In the genomic region with DNA sequence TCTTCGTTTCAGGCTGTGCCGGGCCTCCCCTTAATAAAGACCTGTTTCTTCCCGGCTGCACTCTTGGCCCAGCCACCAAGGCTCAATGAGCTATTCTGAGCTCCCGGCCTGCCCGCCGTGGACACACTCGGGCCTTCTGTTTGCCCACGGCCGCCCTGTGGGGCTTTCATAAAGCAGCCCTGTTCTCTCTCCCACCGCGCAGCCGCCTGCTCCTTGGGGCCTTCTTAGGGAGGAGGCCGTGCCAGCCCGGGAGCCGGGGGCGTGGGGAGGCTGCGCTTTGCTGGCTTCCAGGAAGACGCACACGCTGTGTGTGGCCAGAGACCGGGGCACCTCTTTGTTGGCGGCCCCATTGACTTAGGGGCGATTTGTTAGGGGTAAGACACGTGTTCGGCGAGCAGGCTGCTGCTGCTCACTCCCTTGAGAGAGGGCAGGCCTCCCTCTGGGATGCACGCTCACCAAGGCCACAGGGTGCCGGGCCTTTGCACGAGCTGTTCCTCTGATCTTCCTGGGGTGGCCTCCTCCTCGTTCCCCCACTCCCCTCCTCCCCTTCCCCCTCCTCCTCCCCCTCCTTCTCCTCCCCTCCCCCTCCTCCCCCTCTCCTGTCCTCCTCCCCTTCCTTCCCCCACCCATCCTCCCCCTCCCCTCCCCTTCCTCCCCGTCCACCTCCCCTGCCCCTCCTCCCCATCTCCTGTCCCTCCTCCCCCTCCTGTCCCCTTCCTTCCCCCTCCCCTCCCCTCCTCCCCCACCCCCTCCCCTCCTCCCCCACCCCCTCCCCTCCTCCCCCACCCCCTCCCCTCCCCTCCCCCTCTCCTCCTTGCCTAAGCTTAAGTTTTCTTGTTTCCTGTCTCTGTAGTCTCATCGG, we compare ENCODE assay signal across 11 cellular contexts. TPM values are rescaled to one million over a fixed set of nuclear protein-coding genes. Genes with fewer than 3 reads are reported as not detected.
DNase-seq lines count a peak whose midpoint lies in the region; FAIRE-seq and TF ChIP-seq lines count a peak whose summit lies in the region.
"Had no signal": no experiment of that assay in that cellular context is flagged by ENCODE, and none has a peak within 500 bp of the region (broad histone marks: within the 10 kb centered on the region; RNA-seq: fewer than 3 reads in every experiment).

No MANE protein-coding gene starts in this region.

- peaks cover 3% of the 10 kb centered on the region for H3K4me1 Mint-ChIP-seq in activated CD4-positive, alpha-beta memory T cell treated with anti-CD3 and anti-CD28 coated beads, Interleukin-2, amount 10 ng/mL, durations not matched to agents 7 days and 5 days
- H3K4me1 Mint-ChIP-seq: activated T-helper 17 cell treated with anti-CD3 and anti-CD28 coated beads, Interleukin-2, amount 50 U/mL, for 72 hours had no signal

- 44% methylated on average over 30 of the region's 31 CpGs for WGBS in HUES64
- WGBS in spleen, 5 donors, result 60 to 85% (median 74%) methylated on average over 26 to 30 of the region's 31 CpGs

- FAIRE-seq in kidney (lab: Jason Lieb, UNC), result no peak
- FAIRE-seq: endothelial cell of umbilical vein had no signal

- H3K27ac Mint-ChIP-seq in activated CD4-positive, alpha-beta memory T cell treated with anti-CD3 and anti-CD28 coated beads, Interleukin-2, amount 10 ng/mL, durations not matched to agents 7 days and 5 days, result no peak overlapping the region
- H3K27ac Mint-ChIP-seq: activated T-helper 17 cell treated with anti-CD3 and anti-CD28 coated beads, Interleukin-2, amount 50 U/mL, for 72 hours; T-helper 1 cell treated with Interleukin-12 subunit alpha and Interleukin-12 subunit beta and Interleukin-4 antibody, amounts not matched to agents 30 μg/mL and 1 μg/mL, for 36 hours had no signal

- H3K4me3 Mint-ChIP-seq in activated CD4-positive, alpha-beta memory T cell treated with anti-CD3 and anti-CD28 coated beads, Interleukin-2, amount 10 ng/mL, durations not matched to agents 7 days and 5 days, result no peak overlapping the region
- H3K4me3 Mint-ChIP-seq: activated T-helper 17 cell treated with anti-CD3 and anti-CD28 coated beads, Interleukin-2, amount 50 U/mL, for 72 hours; T-helper 1 cell treated with Interleukin-12 subunit alpha and Interleukin-12 subunit beta and Interleukin-4 antibody, amounts not matched to agents 30 μg/mL and 1 μg/mL, for 36 hours had no signal

- H3K4me1 ChIP-seq in HUES64 (ENCODE audit: insufficient read depth, low read length), result peaks cover 6% of the 10 kb centered on the region; the same call in 1 of the 2 replicates
- H3K4me1 ChIP-seq in kidney (ENCODE audit: control insufficient read depth in 1 of 2, insufficient read depth in 1 of 2, low read depth in 1 of 2, low read length in 2 of 2), result no peaks in the 10 kb centered on the region
- H3K4me1 ChIP-seq in spleen, result peaks cover 0 to 23% (median 6%) of the 10 kb centered on the region in 6 donors

- H3K36me3 Mint-ChIP-seq in activated CD4-positive, alpha-beta memory T cell treated with anti-CD3 and anti-CD28 coated beads, Interleukin-2, amount 10 ng/mL, durations not matched to agents 7 days and 5 days (ENCODE audit: low read depth), result no peaks in the 10 kb centered on the region

- H3K36me3 ChIP-seq in HUES64 (ENCODE audit: insufficient read depth, low read length) (no peaks in the 10 kb centered on the region), kidney (ENCODE audit: control insufficient read depth in 1 of 2, insufficient read depth in 2 of 2, low read length in 2 of 2) (no peaks in the 10 kb centered on the region), spleen (no peaks in the 10 kb centered on the region)

- no peaks in the 10 kb centered on the region for H3K27me3 Mint-ChIP-seq in activated CD4-positive, alpha-beta memory T cell treated with anti-CD3 and anti-CD28 coated beads, Interleukin-2, amount 10 ng/mL, durations not matched to agents 7 days and 5 days
- H3K27me3 Mint-ChIP-seq: activated T-helper 17 cell treated with anti-CD3 and anti-CD28 coated beads, Interleukin-2, amount 50 U/mL, for 72 hours had no signal

- H3K9me3 Mint-ChIP-seq in activated CD4-positive, alpha-beta memory T cell treated with anti-CD3 and anti-CD28 coated beads, Interleukin-2, amount 10 ng/mL, durations not matched to agents 7 days and 5 days, result no peaks in the 10 kb centered on the region
- H3K9me3 Mint-ChIP-seq: activated T-helper 17 cell treated with anti-CD3 and anti-CD28 coated beads, Interleukin-2, amount 50 U/mL, for 72 hours; T-helper 1 cell treated with Interleukin-12 subunit alpha and Interleukin-12 subunit beta and Interleukin-4 antibody, amounts not matched to agents 30 μg/mL and 1 μg/mL, for 36 hours had no signal

- peak overlapping the region; percentile 53; the same call in 1 of the 2 replicates for H3K27ac ChIP-seq in HUES64 (ENCODE audit: low read depth, low read length)
- no peak overlapping the region for H3K27ac ChIP-seq in kidney (ENCODE audit: low read depth in 2 of 2, low read length in 2 of 2)
- H3K27ac ChIP-seq in spleen, result peak overlapping the region in 1 of 8 donors; percentile 2

- no peaks in the 10 kb centered on the region for H3K9me3 ChIP-seq in HUES64 (ENCODE audit: insufficient read depth, low read depth, low read length)
- no peaks in the 10 kb centered on the region for H3K9me3 ChIP-seq in kidney (ENCODE audit: control insufficient read depth in 1 of 2, low read length in 2 of 2)
- no peaks in the 10 kb centered on the region for H3K9me3 ChIP-seq in spleen
- H3K9me3 ChIP-seq: mucosa of descending colon had no signal

- POLR2A ChIA-PET in activated CD4-positive, alpha-beta memory T cell treated with anti-CD3 and anti-CD28 coated beads, Interleukin-2, amount 10 ng/mL, durations not matched to agents 7 days and 5 days (lab: Charles Lee), result no interaction called here

- DNase-seq in brain pericyte (ENCODE audit: low read depth, low spot score) (peak; percentile 90), kidney (peak; percentile 89), spleen (peak; percentile 74), NCI-H1092 (lab: John Stamatoyannopoulos, UW) (no peak), OCI-M2 (lab: John Stamatoyannopoulos, UW; ENCODE audit: unreplicated experiment) (no peak)
- DNase-seq in activated CD4-positive, alpha-beta memory T cell treated with anti-CD3 and anti-CD28 coated beads, Interleukin-2, amount 10 ng/mL, durations not matched to agents 7 days and 5 days, result no peak
- DNase-seq: mucosa of descending colon had no signal

- H3K4me3 ChIP-seq in HUES64 (ENCODE audit: low read length) (no peak overlapping the region), kidney (ENCODE audit: low read length in 2 of 2) (no peak overlapping the region), spleen (no peak overlapping the region)
- H3K4me3 ChIP-seq: mucosa of descending colon had no signal

- no peak for TF ChIP-seq POLR2A in spleen (IDR thresholded peaks at IDR 0.05)

- CTCF ChIA-PET in activated CD4-positive, alpha-beta memory T cell treated with anti-CD3 and anti-CD28 coated beads, Interleukin-2, amount 10 ng/mL, durations not matched to agents 7 days and 5 days (lab: Charles Lee), result no interaction called here

- no peak for TF ChIP-seq CTCF in kidney (IDR thresholded peaks at IDR 0.05; ENCODE audit: borderline replicate concordance, extremely low read depth, insufficient read depth)
- no peak for TF ChIP-seq CTCF in spleen (IDR thresholded peaks at IDR 0.05 in 8 of 11, conservative IDR thresholded peaks at IDR 0.05 in 3 of 11)

- 0 out of 2 replicates have a peak overlapping the region, but pooled peaks have one; percentile 2 for H3K9ac ChIP-seq in HUES64 (ENCODE audit: low read depth, low read length)
- no peak overlapping the region for H3K9ac ChIP-seq in kidney (ENCODE audit: low read length in 2 of 2)

- intact Hi-C loops in kidney (cut with DNase I) (loop anchor here (5.0 kb wide), 1 partner anchor 145 kb away; no protein-coding TSS in a partner anchor), spleen (cut with DNase I; ENCODE audit: low total_unique reads) (no loop called here)

- no peaks in the 10 kb centered on the region for H3K27me3 ChIP-seq in HUES64 (ENCODE audit: insufficient read depth, low read length)
- H3K27me3 ChIP-seq in spleen (replicated peaks in 1 of 7), result no peaks in the 10 kb centered on the region

RNA-seq across cellular contexts. Expression of a gene that starts 11.3 kb away (rescaled TPM):
- polyA plus RNA-seq in HUES64 (2013, experiment 1 of 2), result 14.8 TPM
- polyA plus RNA-seq in HUES64 (2013, experiment 2 of 2), result 17.6 TPM
- total RNA-seq in kidney, result 14.2 TPM
- 12.3 TPM for polyA plus RNA-seq in kidney (ENCODE audit: insufficient read depth, low read depth, low replicate concordance)
- 10 to 100 TPM; 13.4 to 24.2 (median 16.7) TPM for total RNA-seq in spleen
- polyA plus RNA-seq in spleen, result 10 to 100 TPM; 19.6 to 22.8 (median 20.3) TPM
- total RNA-seq in activated CD4-positive, alpha-beta memory T cell treated with anti-CD3 and anti-CD28 coated beads, Interleukin-2, amount 10 ng/mL, durations not matched to agents 7 days and 5 days, result 10 to 100 TPM; 22.9 to 23.2 TPM

RNA-seq across cellular contexts. Expression of a gene that starts 17.6 kb away (rescaled TPM):
- polyA plus RNA-seq in HUES64 (2013, experiment 1 of 2), result 45.4 TPM
- 53.8 TPM for polyA plus RNA-seq in HUES64 (2013, experiment 2 of 2)
- total RNA-seq in kidney, result 57.1 TPM
- polyA plus RNA-seq in kidney (ENCODE audit: insufficient read depth, low read depth, low replicate concordance), result 69.1 TPM
- total RNA-seq in spleen, result 10 to 100 TPM; 45.6 to 96.9 (median 57.1) TPM
- 10 to 100 TPM; 50.6 to 74.2 (median 67.7) TPM for polyA plus RNA-seq in spleen
- total RNA-seq in activated CD4-positive, alpha-beta memory T cell treated with anti-CD3 and anti-CD28 coated beads, Interleukin-2, amount 10 ng/mL, durations not matched to agents 7 days and 5 days, result 10 to 100 TPM; 81.9 to 83.1 TPM

RNA-seq across cellular contexts. Expression of a gene that starts 33.6 kb away (rescaled TPM):
- polyA plus RNA-seq in HUES64 (2013, experiment 1 of 2), result not detected
- not detected for polyA plus RNA-seq in HUES64 (2013, experiment 2 of 2)
- not detected for total RNA-seq in kidney
- not detected for polyA plus RNA-seq in kidney (ENCODE audit: insufficient read depth, low read depth, low replicate concordance)
- total RNA-seq in spleen, result 100 to 1,000 TPM in 2 of 7 donors, 10 to 100 TPM in 5; 17.1 to 162 (median 34.9) TPM
- 10 to 100 TPM in 1 of 3 donors, 1 to 10 TPM in 2; 3.5 to 15.3 (median 8.8) TPM for polyA plus RNA-seq in spleen
- 100 to 1,000 TPM; 165 to 176 TPM for total RNA-seq in activated CD4-positive, alpha-beta memory T cell treated with anti-CD3 and anti-CD28 coated beads, Interleukin-2, amount 10 ng/mL, durations not matched to agents 7 days and 5 days
- total RNA-seq: endothelial cell of umbilical vein had no signal
- polyA plus RNA-seq: endothelial cell of umbilical vein had no signal

RNA-seq across cellular contexts. Expression of a gene that starts 55.2 kb away (rescaled TPM):
- polyA plus RNA-seq in HUES64 (2013, experiment 1 of 2), result 17.7 TPM
- 20.7 TPM for polyA plus RNA-seq in HUES64 (2013, experiment 2 of 2)
- 39.9 TPM for total RNA-seq in kidney
- polyA plus RNA-seq in kidney (ENCODE audit: insufficient read depth, low read depth, low replicate concordance), result 14.0 TPM
- total RNA-seq in spleen, result 10 to 100 TPM; 28.0 to 50.6 (median 46.7) TPM
- polyA plus RNA-seq in spleen, result 1 to 10 TPM; 3.2 to 5.9 (median 3.3) TPM
- 10 to 100 TPM; 23.2 to 24.1 TPM for total RNA-seq in activated CD4-positive, alpha-beta memory T cell treated with anti-CD3 and anti-CD28 coated beads, Interleukin-2, amount 10 ng/mL, durations not matched to agents 7 days and 5 days

Comparison
In these comparisons a context has a peak if more than half of its experiments do, and no peak if none do; other contexts are left out.
1. DNase-seq: peak in brain pericyte (single experiment), kidney (single experiment) and spleen (single experiment); none in activated CD4-positive, alpha-beta memory T cell treated with anti-CD3 and anti-CD28 coated beads, Interleukin-2, amount 10 ng/mL, durations not matched to agents 7 days and 5 days (single experiment), NCI-H1092 (single experiment) and OCI-M2 (single experiment).
2. RNA of a gene that starts 33.6 kb away (total RNA-seq): 165 to 176 TPM in activated CD4-positive, alpha-beta memory T cell treated with anti-CD3 and anti-CD28 coated beads, Interleukin-2, amount 10 ng/mL, durations not matched to agents 7 days and 5 days and 17.1 to 162 TPM in spleen; not detected in kidney (single experiment); every median in the first group is over 10 times any median in the second.